ENCODE assay signal across 15 cellular contexts in genomic region chr14:22011243-22011642, GRCh38.
A peak's percentile ranks its signal among the peaks of the same experiment; 100 is the strongest.
DNase-seq lines count a peak whose midpoint lies in the region; ATAC-seq and TF ChIP-seq lines count a peak whose summit lies in the region.
"Had no signal": no experiment of that assay in that cellular context is flagged by ENCODE, and none has a peak within 500 bp of the region (broad histone marks: within the 10 kb centered on the region; RNA-seq: fewer than 3 reads in every experiment).

No MANE protein-coding gene starts in this region.

- H3K9me3 Mint-ChIP-seq in HFFc6 = peaks cover 48% of the 10 kb centered on the region
- H3K9me3 Mint-ChIP-seq: CD4-positive, alpha-beta T cell had no signal

- no peaks in the 10 kb centered on the region for H3K79me2 ChIP-seq in mammary epithelial cell (ENCODE audit: insufficient read depth, low read length)

- H3K27me3 ChIP-seq in left ventricle myocardium inferior (ENCODE audit: low read depth) = no peaks in the 10 kb centered on the region
- H3K27me3 ChIP-seq in aorta (ENCODE audit: control insufficient read depth in 1 of 2, insufficient read depth in 2 of 2, low read length in 1 of 2) = no peaks in the 10 kb centered on the region
- H3K27me3 ChIP-seq in mammary epithelial cell (ENCODE audit: insufficient read depth, low read length) = no peaks in the 10 kb centered on the region

- 78 to 79% methylated on average over 2 of the region's 2 CpGs for WGBS in aorta, 2 donors
- 79% methylated on average over 2 of the region's 2 CpGs for WGBS in mammary epithelial cell (ENCODE audit: low coverage, missing lambda C conversion rate)

- no peak overlapping the region for H2AFZ ChIP-seq in mammary epithelial cell (ENCODE audit: low read depth, low read length)
- H2AFZ ChIP-seq: GM23248 had no signal

- H3K27ac ChIP-seq in left ventricle myocardium inferior (replicated peaks) (peak overlapping the region; percentile 59), aorta (ENCODE audit: low read depth in 1 of 2, low read length in 2 of 2) (no peak overlapping the region), mammary epithelial cell (ENCODE audit: insufficient read depth, low read depth, low read length) (no peak overlapping the region)
- H3K27ac ChIP-seq: GM23248 had no signal

- no peak overlapping the region for H3K4me3 ChIP-seq in left ventricle myocardium inferior
- no peak overlapping the region for H3K4me3 ChIP-seq in aorta (ENCODE audit: low read length in 2 of 2)
- H3K4me3 ChIP-seq in mammary epithelial cell (replicated peaks in 1 of 3; ENCODE audit: insufficient read depth in 1 of 3, low read depth in 2 of 3, low read length in 3 of 3) = no peak overlapping the region
- H3K4me3 ChIP-seq: GM12878, GM23248 had no signal

- H3K27me3 Mint-ChIP-seq in HFFc6 (ENCODE audit: insufficient read depth) = no peaks in the 10 kb centered on the region; the same call in 1 of the 2 replicates
- H3K27me3 Mint-ChIP-seq: CD4-positive, alpha-beta T cell had no signal

- CTCF ChIA-PET in mammary epithelial cell (lab: Charles Lee; ENCODE audit: low non-redundant PET) = no interaction called here

- H3K27ac Mint-ChIP-seq in HFFc6 = no peak overlapping the region
- H3K27ac Mint-ChIP-seq: B cell; CD4-positive, alpha-beta T cell had no signal

- no TSS peak for BruUV-seq in mammary epithelial cell (replicated peaks; lab: Mats Ljungman, UMichigan)

- in situ Hi-C loops in mammary epithelial cell (cut with MboI; ENCODE audit: low sequenced_read_pairs in 2 of 2) = no loop called here

- H3K4me3 Mint-ChIP-seq in HFFc6 = no peak overlapping the region
- H3K4me3 Mint-ChIP-seq: B cell; CD4-positive, alpha-beta T cell had no signal

- peak; percentile 76 for ATAC-seq in Right ventricle myocardium superior (ENCODE audit: poor library complexity)
- peak; percentile 52 for ATAC-seq in sciatic nerve
- peak; percentile 27 for ATAC-seq in aorta (ENCODE audit: low FRiP score)
- ATAC-seq: GM12878, HCT116 had no signal

- H3K4me2 ChIP-seq in mammary epithelial cell (ENCODE audit: insufficient read depth, low read depth, low read length) = no peak overlapping the region

- no peaks in the 10 kb centered on the region; the same call in 1 of the 2 replicates for H3K36me3 Mint-ChIP-seq in HFFc6 (ENCODE audit: low read depth)

- intact Hi-C loops in Right ventricle myocardium superior (cut with DNase I) = no loop called here
- intact Hi-C loops in cardiac septum (cut with DNase I) = no loop called here
- intact Hi-C loops in left ventricle myocardium inferior (cut with micrococcal nuclease) = no loop called here
- intact Hi-C loops in sciatic nerve (cut with DNase I) = no loop called here
- intact Hi-C loops in aorta (cut with DNase I) = no loop called here
- intact Hi-C loops in mammary epithelial cell (cut with micrococcal nuclease) = no loop called here

- H3K36me3 ChIP-seq in left ventricle myocardium inferior (no peaks in the 10 kb centered on the region), aorta (ENCODE audit: control insufficient read depth in 1 of 2, insufficient read depth in 2 of 2, low read length in 1 of 2) (no peaks in the 10 kb centered on the region), mammary epithelial cell (ENCODE audit: insufficient read depth, low read length) (no peaks in the 10 kb centered on the region)

- no peaks in the 10 kb centered on the region for H3K4me1 Mint-ChIP-seq in HFFc6 (ENCODE audit: low read depth)
- H3K4me1 Mint-ChIP-seq: B cell had no signal

- H3K9me3 ChIP-seq in left ventricle myocardium inferior (replicated peaks) (no peaks in the 10 kb centered on the region), aorta (ENCODE audit: control insufficient read depth, low read length) (peaks cover 3% of the 10 kb centered on the region), mammary epithelial cell (replicated peaks; ENCODE audit: insufficient read depth, low read length) (no peaks in the 10 kb centered on the region)

- DNase-seq in Right ventricle myocardium superior = no peak
- DNase-seq in cardiac septum (ENCODE audit: low spot score) = no peak
- no peak for DNase-seq in left ventricle myocardium inferior
- no peak for DNase-seq in sciatic nerve (ENCODE audit: low spot score)
- no peak for DNase-seq in aorta
- no peak for DNase-seq in HFFc6
- DNase-seq in NCI-H187 treated with DMSO at 0.1 percent for 48 hours (lab: John Stamatoyannopoulos, UW) = no peak
- no peak for DNase-seq in mammary epithelial cell
- DNase-seq: C1 segment of cervical spinal cord; CD4-positive, alpha-beta T cell; DMS79; GM23248 had no signal

- H3K4me1 ChIP-seq in left ventricle myocardium inferior (no peaks in the 10 kb centered on the region), aorta (ENCODE audit: control insufficient read depth in 1 of 2, insufficient read depth in 2 of 2, low read length in 2 of 2) (no peaks in the 10 kb centered on the region), mammary epithelial cell (ENCODE audit: insufficient read depth, low read length) (no peaks in the 10 kb centered on the region)

- dilution Hi-C loops in mammary epithelial cell (cut with HindIII; ENCODE audit: low sequenced_read_pairs) = no loop called here

- H4K20me1 ChIP-seq in mammary epithelial cell (ENCODE audit: insufficient read depth, low read length) = no peaks in the 10 kb centered on the region

- H3K9ac ChIP-seq in mammary epithelial cell (ENCODE audit: insufficient read depth, low read length) = no peak overlapping the region
- H3K9ac ChIP-seq: GM23248 had no signal

- TF ChIP-seq CTCF in left ventricle myocardium inferior (IDR thresholded peaks at IDR 0.05; ENCODE audit: borderline replicate concordance) (no peak), HFFc6 (IDR thresholded peaks at IDR 0.05) (no peak), mammary epithelial cell (conservative IDR thresholded peaks at IDR 0.05 in 1 of 2, IDR thresholded peaks at IDR 0.05 in 1 of 2; ENCODE audit: extremely low read depth in 1 of 2, insufficient read depth in 1 of 2, low read depth in 1 of 2, low read length in 2 of 2) (no peak)
